Comparison of ENCODE assay signal across 32 cellular contexts in genomic region chr11:61142424-61142823, GRCh38. TPM values are rescaled to one million over a fixed set of nuclear protein-coding genes. Genes with fewer than 3 reads are reported as not detected.
DNase-seq lines count a peak whose midpoint lies in the region; ATAC-seq and TF ChIP-seq lines count a peak whose summit lies in the region.
"Had no signal": no experiment of that assay in that cellular context is flagged by ENCODE, and none has a peak within 500 bp of the region (broad histone marks: within the 10 kb centered on the region; RNA-seq: fewer than 3 reads in every experiment).

No MANE protein-coding gene starts in this region.

- H3K79me2 ChIP-seq in mammary epithelial cell (ENCODE audit: insufficient read depth, low read length), result peaks cover 50% of the 10 kb centered on the region
- H3K79me2 ChIP-seq in MM.1S (ENCODE audit: low read length), result peaks cover 59% of the 10 kb centered on the region
- peaks cover 39% of the 10 kb centered on the region for H3K79me2 ChIP-seq in neural progenitor cell (ENCODE audit: low read depth)

- CTCF ChIA-PET in mammary epithelial cell (lab: Charles Lee; ENCODE audit: low non-redundant PET) (no interaction called here), MCF 10A (lab: Yijun Ruan, JAX) (interaction anchor here (0.7 to 4.8 kb wide), 3 partner anchors 13 to 311 kb away, joined by 3 to 34 read pairs (median 10); no protein-coding TSS in a partner anchor)

- H3K4me1 ChIP-seq in mammary epithelial cell (ENCODE audit: insufficient read depth, low read length) (no peaks in the 10 kb centered on the region), MM.1S (ENCODE audit: low read length) (peaks cover 33% of the 10 kb centered on the region), neural progenitor cell (no peaks in the 10 kb centered on the region)
- H3K4me1 ChIP-seq: BE2C, prostate gland, uterus had no signal

- DNase-seq in mammary epithelial cell (peak; percentile 26), MCF 10A (ENCODE audit: unreplicated experiment) (no peak), MM.1S (no peak), fibroblast of mammary gland (ENCODE audit: low read depth) (peak; percentile 52), neural progenitor cell (ENCODE audit: low spot score) (no peak), NCI-H2107 (lab: John Stamatoyannopoulos, UW) (no peak)
- no peak for DNase-seq in activated naive CD4-positive, alpha-beta T cell (lab: John Stamatoyannopoulos, UW)
- DNase-seq: ACHN; activated CD4-positive, CD25-positive, alpha-beta regulatory T cell treated with anti-CD3 and anti-CD28 coated beads, Interleukin-2, amount 50 U/mL, for 72 hours; activated CD8-positive, alpha-beta T cell treated with anti-CD3 and anti-CD28 coated beads, Interleukin-2, amount 10 ng/mL, durations not matched to agents 7 days and 5 days; activated effector memory CD4-positive, alpha-beta T cell treated with anti-CD3 and anti-CD28 coated beads, Interleukin-2, amount 50 U/mL, for 16 hours; BE2C; effector memory CD8-positive, alpha-beta T cell; heart right ventricle; NCI-H1930; NCI-H524; SK-N-SH; stimulated activated CD8-positive, alpha-beta memory T cell treated with anti-CD3 and anti-CD28 coated beads, Interleukin-4, amount 100 ng/mL, for 48 hours; stimulated activated naive CD8-positive, alpha-beta T cell treated with anti-CD3 and anti-CD28 coated beads, Interleukin-15, amount 100 ng/mL, for 72 hours; uterus had no signal

- H3F3A ChIP-seq in MM.1S (ENCODE audit: insufficient read depth, low read length) (peaks cover 22% of the 10 kb centered on the region), neural progenitor cell (ENCODE audit: low read depth) (no peaks in the 10 kb centered on the region)

- intact Hi-C loops in mammary epithelial cell (cut with micrococcal nuclease), result no loop called here
- intact Hi-C loops in MCF 10A (cut with micrococcal nuclease), result no loop called here

- H3K9me2 ChIP-seq in MM.1S (replicated peaks; ENCODE audit: insufficient read depth, low read length), result no peaks in the 10 kb centered on the region
- H3K9me2 ChIP-seq: SK-N-SH had no signal

- H3K9me3 Mint-ChIP-seq in MCF 10A (ENCODE audit: unreplicated experiment), result no peaks in the 10 kb centered on the region
- no peaks in the 10 kb centered on the region for H3K9me3 Mint-ChIP-seq in neural progenitor cell
- H3K9me3 Mint-ChIP-seq: central memory CD8-positive, alpha-beta T cell; effector memory CD8-positive, alpha-beta T cell; mesothelial cell of epicardium; stimulated activated naive CD8-positive, alpha-beta T cell treated with anti-CD3 and anti-CD28 coated beads, Interleukin-15, amount 100 ng/mL, for 72 hours; T-helper 1 cell treated with Interleukin-12 subunit alpha and Interleukin-12 subunit beta and Interleukin-4 antibody, amounts not matched to agents 30 μg/mL and 1 μg/mL, for 36 hours had no signal

- no peak overlapping the region for H3K4me3 ChIP-seq in mammary epithelial cell (replicated peaks in 1 of 3; ENCODE audit: insufficient read depth in 1 of 3, low read depth in 2 of 3, low read length in 3 of 3)
- 0 out of 2 replicates have a peak overlapping the region, but pooled peaks have one; percentile 11 for H3K4me3 ChIP-seq in MM.1S (ENCODE audit: low read length)
- no peak overlapping the region for H3K4me3 ChIP-seq in fibroblast of mammary gland (ENCODE audit: control insufficient read depth, low read depth, low read length)
- H3K4me3 ChIP-seq in neural progenitor cell, result no peak overlapping the region
- H3K4me3 ChIP-seq: heart right ventricle, prostate gland, right lobe of liver, thoracic aorta, uterus had no signal

- H3K9me3 ChIP-seq in mammary epithelial cell (replicated peaks; ENCODE audit: insufficient read depth, low read length) (no peaks in the 10 kb centered on the region), MM.1S (replicated peaks; ENCODE audit: insufficient read depth, low read length) (no peaks in the 10 kb centered on the region), neural progenitor cell (ENCODE audit: low read depth) (no peaks in the 10 kb centered on the region)
- H3K9me3 ChIP-seq: BE2C, heart right ventricle, prostate gland, right lobe of liver, SK-N-SH, thoracic aorta, uterus had no signal

- POLR2A ChIA-PET in MCF 10A (lab: Yijun Ruan, JAX), result no interaction called here

- no peaks in the 10 kb centered on the region for H3K27me3 Mint-ChIP-seq in MCF 10A (ENCODE audit: insufficient read depth, unreplicated experiment)
- H3K27me3 Mint-ChIP-seq in neural progenitor cell (ENCODE audit: insufficient read depth, low read depth), result peaks cover 4% of the 10 kb centered on the region
- H3K27me3 Mint-ChIP-seq: central memory CD8-positive, alpha-beta T cell; effector memory CD8-positive, alpha-beta T cell; stimulated activated naive CD8-positive, alpha-beta T cell treated with anti-CD3 and anti-CD28 coated beads, Interleukin-15, amount 100 ng/mL, for 72 hours had no signal

- dilution Hi-C loops in mammary epithelial cell (cut with HindIII; ENCODE audit: low sequenced_read_pairs), result no loop called here

- no peaks in the 10 kb centered on the region for H3K36me3 ChIP-seq in mammary epithelial cell (ENCODE audit: insufficient read depth, low read length)
- no peaks in the 10 kb centered on the region for H3K36me3 ChIP-seq in MM.1S (replicated peaks; ENCODE audit: insufficient read depth, low read length)
- no peaks in the 10 kb centered on the region for H3K36me3 ChIP-seq in neural progenitor cell
- H3K36me3 ChIP-seq: BE2C, prostate gland, right lobe of liver, thoracic aorta, uterus had no signal

- H3K4me2 ChIP-seq in mammary epithelial cell (ENCODE audit: insufficient read depth, low read depth, low read length), result no peak overlapping the region
- peak overlapping the region; percentile 53 for H3K4me2 ChIP-seq in MM.1S (ENCODE audit: low read depth, low read length)
- no peak overlapping the region for H3K4me2 ChIP-seq in neural progenitor cell
- H3K4me2 ChIP-seq: SK-N-SH had no signal

- no peak for TF ChIP-seq CTCF in mammary epithelial cell (conservative IDR thresholded peaks at IDR 0.05 in 1 of 2, IDR thresholded peaks at IDR 0.05 in 1 of 2; ENCODE audit: extremely low read depth in 1 of 2, insufficient read depth in 1 of 2, low read depth in 1 of 2, low read length in 2 of 2)
- no peak for TF ChIP-seq CTCF in MCF 10A (IDR thresholded peaks at IDR 0.05; ENCODE audit: unreplicated experiment)
- no peak for TF ChIP-seq CTCF in MM.1S (IDR thresholded peaks at IDR 0.05; ENCODE audit: low read length)
- TF ChIP-seq CTCF in fibroblast of mammary gland (conservative IDR thresholded peaks at IDR 0.05; ENCODE audit: control insufficient read depth, insufficient read depth, low read depth, low read length), result no peak
- TF ChIP-seq CTCF in neural progenitor cell (IDR thresholded peaks at IDR 0.05), result no peak

- H3K36me3 Mint-ChIP-seq in MCF 10A (ENCODE audit: insufficient read depth, unreplicated experiment) (no peaks in the 10 kb centered on the region), neural progenitor cell (peaks cover 2% of the 10 kb centered on the region)
- H3K36me3 Mint-ChIP-seq: mesothelial cell of epicardium had no signal

- no peaks in the 10 kb centered on the region for H3K27me3 ChIP-seq in mammary epithelial cell (ENCODE audit: insufficient read depth, low read length)
- H3K27me3 ChIP-seq in MM.1S (replicated peaks; ENCODE audit: insufficient read depth, low read length), result no peaks in the 10 kb centered on the region
- no peaks in the 10 kb centered on the region for H3K27me3 ChIP-seq in neural progenitor cell
- H3K27me3 ChIP-seq: BE2C, heart right ventricle, right lobe of liver, uterus had no signal

- H3K9ac ChIP-seq in mammary epithelial cell (ENCODE audit: insufficient read depth, low read length) (no peak overlapping the region), MM.1S (ENCODE audit: low read length) (peak overlapping the region; percentile 43; the same call in 1 of the 2 replicates), neural progenitor cell (no peak overlapping the region)
- H3K9ac ChIP-seq: SK-N-SH had no signal

- in situ Hi-C loops in mammary epithelial cell (cut with MboI; ENCODE audit: low sequenced_read_pairs in 2 of 2), result no loop called here

- H3K4me3 Mint-ChIP-seq in MCF 10A (ENCODE audit: unreplicated experiment) (no peak overlapping the region), neural progenitor cell (no peak overlapping the region)
- H3K4me3 Mint-ChIP-seq: activated CD8-positive, alpha-beta T cell treated with anti-CD3 and anti-CD28 coated beads, Interleukin-2, amount 10 ng/mL, durations not matched to agents 7 days and 5 days; central memory CD8-positive, alpha-beta T cell; effector memory CD8-positive, alpha-beta T cell; mesothelial cell of epicardium; stimulated activated naive CD8-positive, alpha-beta T cell treated with anti-CD3 and anti-CD28 coated beads, Interleukin-15, amount 100 ng/mL, for 72 hours; T-helper 1 cell treated with Interleukin-12 subunit alpha and Interleukin-12 subunit beta and Interleukin-4 antibody, amounts not matched to agents 30 μg/mL and 1 μg/mL, for 36 hours had no signal

- 91% methylated on average over 1 of the region's 1 CpG for WGBS in mammary epithelial cell (ENCODE audit: low coverage, missing lambda C conversion rate)

- H3K27ac Mint-ChIP-seq in MCF 10A (ENCODE audit: low read depth, unreplicated experiment) (no peak overlapping the region), neural progenitor cell (no peak overlapping the region)
- H3K27ac Mint-ChIP-seq: activated CD8-positive, alpha-beta T cell treated with anti-CD3 and anti-CD28 coated beads, Interleukin-2, amount 10 ng/mL, durations not matched to agents 7 days and 5 days; effector memory CD8-positive, alpha-beta T cell; mesothelial cell of epicardium; stimulated activated naive CD8-positive, alpha-beta T cell treated with anti-CD3 and anti-CD28 coated beads, Interleukin-15, amount 100 ng/mL, for 72 hours; T-helper 1 cell treated with Interleukin-12 subunit alpha and Interleukin-12 subunit beta and Interleukin-4 antibody, amounts not matched to agents 30 μg/mL and 1 μg/mL, for 36 hours had no signal

- H3K4me1 Mint-ChIP-seq in MCF 10A (ENCODE audit: insufficient read depth, unreplicated experiment), result no peaks in the 10 kb centered on the region
- peaks cover 20% of the 10 kb centered on the region for H3K4me1 Mint-ChIP-seq in neural progenitor cell

- H2AFZ ChIP-seq in mammary epithelial cell (ENCODE audit: low read depth, low read length) (no peak overlapping the region), MM.1S (ENCODE audit: low read length) (no peak overlapping the region), neural progenitor cell (replicated peaks) (no peak overlapping the region)

- ATAC-seq in GM18517 (IDR thresholded peaks at IDR 0.05; ENCODE audit: unreplicated experiment), result no peak
- ATAC-seq: effector memory CD8-positive, alpha-beta T cell; Right ventricle myocardium inferior had no signal

- BruUV-seq in mammary epithelial cell (replicated peaks; lab: Mats Ljungman, UMichigan), result no TSS peak
- no TSS peak for BruUV-seq in MCF 10A (replicated peaks; lab: Mats Ljungman, UMichigan)

- no peaks in the 10 kb centered on the region for H4K20me1 ChIP-seq in mammary epithelial cell (ENCODE audit: insufficient read depth, low read length)
- no peaks in the 10 kb centered on the region for H4K20me1 ChIP-seq in MM.1S (ENCODE audit: insufficient read depth, low read length)
- peaks cover 52% of the 10 kb centered on the region for H4K20me1 ChIP-seq in neural progenitor cell (ENCODE audit: low read depth)

- H3K27ac ChIP-seq in mammary epithelial cell (ENCODE audit: insufficient read depth, low read depth, low read length), result no peak overlapping the region
- peak overlapping the region; percentile 86 for H3K27ac ChIP-seq in MM.1S (ENCODE audit: low read length)
- H3K27ac ChIP-seq in neural progenitor cell, result no peak overlapping the region
- H3K27ac ChIP-seq: heart right ventricle, prostate gland, right lobe of liver, thoracic aorta had no signal

RNA-seq across cellular contexts. Expression of gene VPS37C, which starts 18.8 kb away (rescaled TPM):
- total RNA-seq in mammary epithelial cell, result 10 to 100 TPM; 10.7 to 17.1 TPM
- 9.9 TPM for polyA plus RNA-seq in mammary epithelial cell
- 9.6 TPM for polyA minus RNA-seq in mammary epithelial cell
- total RNA-seq in MCF 10A (2022), result 20.5 and 23.3 TPM in 2 replicates
- total RNA-seq in neural progenitor cell (ENCODE audit: low replicate concordance), result 9.9 and 19.9 TPM in 2 replicates

RNA-seq across cellular contexts. Expression of gene CD5, which starts 40.1 kb away (rescaled TPM):
- not detected for total RNA-seq in mammary epithelial cell
- not detected for polyA plus RNA-seq in mammary epithelial cell
- not detected for polyA minus RNA-seq in mammary epithelial cell
- not detected in 2 replicates for total RNA-seq in MCF 10A (2022)
- total RNA-seq in neural progenitor cell (ENCODE audit: low replicate concordance), result not detected in 2 replicates
- total RNA-seq: frontal cortex, HT-29, kidney epithelial cell, M059J, mesothelial cell of epicardium, Right ventricle myocardium inferior had no signal
- polyA plus RNA-seq: SK-N-SH had no signal

Comparison
In these comparisons a context has a peak if more than half of its experiments do, and no peak if none do; other contexts are left out.
1. DNase-seq: peak in mammary epithelial cell (single experiment) and fibroblast of mammary gland (single experiment); none in MCF 10A (single experiment), MM.1S (single experiment), neural progenitor cell (single experiment), activated naive CD4-positive, alpha-beta T cell (0 of 4) and NCI-H2107 (single experiment).